ENCODE assay signal across 9 cellular contexts in the genomic region with DNA sequence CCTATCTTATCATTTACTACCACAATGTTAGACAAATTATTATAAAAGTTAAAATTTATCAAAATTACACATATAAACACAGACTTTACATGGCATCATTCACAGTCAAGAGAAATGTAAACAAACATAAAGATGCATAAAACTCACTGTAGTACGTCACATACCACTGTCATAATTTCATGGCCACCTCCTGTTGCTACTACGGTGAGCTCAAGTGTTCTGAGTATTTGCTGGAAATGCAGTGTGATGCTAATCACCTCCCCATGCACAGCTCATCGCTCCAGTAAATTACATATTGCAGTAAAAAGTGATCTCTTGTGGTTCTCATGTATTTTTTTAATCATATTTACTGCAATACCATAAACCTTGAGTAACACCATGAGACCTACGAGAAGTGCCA.
"Had no signal": no experiment of that assay in that cellular context is flagged by ENCODE, and none has a peak within 500 bp of the region (broad histone marks: within the 10 kb centered on the region; RNA-seq: fewer than 3 reads in every experiment).

No MANE protein-coding gene starts in this region.

- H3K27ac Mint-ChIP-seq: GM23338, IgD-negative memory B cell had no signal

- ATAC-seq: GM23338, HCT116 had no signal

- H3K9me3 Mint-ChIP-seq: GM23338 had no signal

- H2AFZ ChIP-seq: GM23338 had no signal

- H3K9ac ChIP-seq: KMS-11 had no signal

- H3K9me3 ChIP-seq: HAP-1 had no signal

- H3K4me3 Mint-ChIP-seq: GM23338, IgD-negative memory B cell had no signal

- H3K4me2 ChIP-seq: GM23338, KMS-11 had no signal

- H3K4me3 ChIP-seq: GM23338, HAP-1 had no signal

- H3K4me1 ChIP-seq: HAP-1 had no signal

- FAIRE-seq: H1, H54, HTR-8/SVneo had no signal

- H3K36me3 ChIP-seq: HAP-1 had no signal

- H3K27ac ChIP-seq: KMS-11 had no signal

- H3K36me3 Mint-ChIP-seq: IgD-negative memory B cell had no signal

- DNase-seq: KBM-7 had no signal

- H3K4me1 Mint-ChIP-seq: IgD-negative memory B cell had no signal
